Comparison of ENCODE assay signal across 24 cellular contexts in genomic region chr2:168692132-168692762, GRCh38.
DNase-seq lines count a peak whose midpoint lies in the region; ATAC-seq and TF ChIP-seq lines count a peak whose summit lies in the region.
"Had no signal": no experiment of that assay in that cellular context is flagged by ENCODE, and none has a peak within 500 bp of the region (broad histone marks: within the 10 kb centered on the region; RNA-seq: fewer than 3 reads in every experiment).

No MANE protein-coding gene starts in this region.

- intact Hi-C loops in gastrocnemius medialis (cut with DNase I; ENCODE audit: low total_unique reads), result loop anchor here (5.0 kb wide), 1 partner anchor 240 kb away; no protein-coding TSS in a partner anchor
- intact Hi-C loops in activated T-helper 1 cell treated with anti-CD3 and anti-CD28 coated beads, Interleukin-12 subunit alpha, Interleukin-12 subunit beta, Interleukin-2, Interleukin-4 antibody, amounts not matched to agents 30 ng/mL and 10 ng/mL and 1 ng/mL, durations not matched to agents 14 hours and 24 hours and 36 hours (cut with micrococcal nuclease), result loop anchor here (1.0 to 5.0 kb wide), 3 partner anchors 197 to 260 kb away; no protein-coding TSS in a partner anchor

- no peaks in the 10 kb centered on the region for H3K36me3 ChIP-seq in gastrocnemius medialis
- H3K36me3 ChIP-seq: upper lobe of left lung had no signal

- peaks cover 17% of the 10 kb centered on the region for H3K4me1 Mint-ChIP-seq in activated T-cell treated with anti-CD3 and anti-CD28 coated beads, Interleukin-2, amount 50 U/mL, for 24 hours (ENCODE audit: low read depth)
- peaks cover 10% of the 10 kb centered on the region for H3K4me1 Mint-ChIP-seq in activated T-helper 17 cell treated with anti-CD3 and anti-CD28 coated beads, Interleukin-2, amount 50 U/mL, for 72 hours
- peaks cover 18% of the 10 kb centered on the region for H3K4me1 Mint-ChIP-seq in activated T-helper 1 cell treated with anti-CD3 and anti-CD28 coated beads, Interleukin-12 subunit alpha, Interleukin-12 subunit beta, Interleukin-2, Interleukin-4 antibody, amounts not matched to agents 30 ng/mL and 10 ng/mL and 1 ng/mL, durations not matched to agents 14 hours and 24 hours and 36 hours (ENCODE audit: low read depth)

- H3K9me3 Mint-ChIP-seq in activated T-cell treated with anti-CD3 and anti-CD28 coated beads, Interleukin-2, amount 50 U/mL, for 24 hours, result no peaks in the 10 kb centered on the region
- no peaks in the 10 kb centered on the region for H3K9me3 Mint-ChIP-seq in activated T-helper 17 cell treated with anti-CD3 and anti-CD28 coated beads, Interleukin-2, amount 50 U/mL, for 72 hours
- no peaks in the 10 kb centered on the region for H3K9me3 Mint-ChIP-seq in activated T-helper 1 cell treated with anti-CD3 and anti-CD28 coated beads, Interleukin-12 subunit alpha, Interleukin-12 subunit beta, Interleukin-2, Interleukin-4 antibody, amounts not matched to agents 30 ng/mL and 10 ng/mL and 1 ng/mL, durations not matched to agents 14 hours and 24 hours and 36 hours
- H3K9me3 Mint-ChIP-seq: effector memory CD8-positive, alpha-beta T cell; H9; T-helper 1 cell treated with Interleukin-12 subunit alpha and Interleukin-12 subunit beta and Interleukin-4 antibody, amounts not matched to agents 30 μg/mL and 1 μg/mL, for 36 hours had no signal

- no peaks in the 10 kb centered on the region for H3K4me1 ChIP-seq in gastrocnemius medialis
- H3K4me1 ChIP-seq: foreskin keratinocyte, upper lobe of left lung had no signal

- in situ Hi-C loops in gastrocnemius medialis (cut with MboI; ENCODE audit: low sequenced_read_pairs in 4 of 4), result loop anchor here in 1 of 4 donors (25.0 kb wide), 1 partner anchor 355 kb away; no protein-coding TSS in a partner anchor

- DNase-seq in activated T-cell treated with anti-CD3 and anti-CD28 coated beads, Interleukin-2, amount 50 U/mL, for 24 hours, result no peak
- no peak for DNase-seq in activated T-cell treated with anti-CD3 and anti-CD28 coated beads, Interleukin-2, amount 50 U/mL, for 1 hour
- DNase-seq in gastrocnemius medialis, result no peak
- DNase-seq in activated T-helper 1 cell treated with anti-CD3 and anti-CD28 coated beads, Interleukin-12 subunit alpha, Interleukin-12 subunit beta, Interleukin-2, Interleukin-4 antibody, amounts not matched to agents 30 ng/mL and 10 ng/mL and 1 ng/mL, durations not matched to agents 14 hours and 24 hours and 36 hours (ENCODE audit: low spot score), result no peak
- DNase-seq: activated CD4-positive, alpha-beta T cell treated with anti-CD3 and anti-CD28 coated beads for 48 hours; activated gamma-delta T cell treated with Interleukin-2 at 50 U/mL for 16 hours; effector memory CD8-positive, alpha-beta T cell; foreskin keratinocyte; H9; KG1; left colon; mesendoderm; NCI-H1694; NCI-H524; nucleus accumbens; substantia nigra; upper lobe of left lung had no signal

- no peak overlapping the region for H3K4me3 Mint-ChIP-seq in activated T-cell treated with anti-CD3 and anti-CD28 coated beads, Interleukin-2, amount 50 U/mL, for 24 hours
- no peak overlapping the region for H3K4me3 Mint-ChIP-seq in activated T-helper 17 cell treated with anti-CD3 and anti-CD28 coated beads, Interleukin-2, amount 50 U/mL, for 72 hours
- H3K4me3 Mint-ChIP-seq in activated T-helper 1 cell treated with anti-CD3 and anti-CD28 coated beads, Interleukin-12 subunit alpha, Interleukin-12 subunit beta, Interleukin-2, Interleukin-4 antibody, amounts not matched to agents 30 ng/mL and 10 ng/mL and 1 ng/mL, durations not matched to agents 14 hours and 24 hours and 36 hours, result no peak overlapping the region
- H3K4me3 Mint-ChIP-seq: effector memory CD8-positive, alpha-beta T cell; H9; T-helper 1 cell treated with Interleukin-12 subunit alpha and Interleukin-12 subunit beta and Interleukin-4 antibody, amounts not matched to agents 30 μg/mL and 1 μg/mL, for 36 hours had no signal

- no peaks in the 10 kb centered on the region for H3K9me3 ChIP-seq in gastrocnemius medialis
- H3K9me3 ChIP-seq: upper lobe of left lung had no signal

- H3K4me3 ChIP-seq in gastrocnemius medialis, result no peak overlapping the region
- H3K4me3 ChIP-seq: coronary artery, skin epidermis, upper lobe of left lung had no signal

- peaks cover 57% of the 10 kb centered on the region for H3K36me3 Mint-ChIP-seq in activated T-cell treated with anti-CD3 and anti-CD28 coated beads, Interleukin-2, amount 50 U/mL, for 24 hours (ENCODE audit: low read depth)
- peaks cover 14% of the 10 kb centered on the region for H3K36me3 Mint-ChIP-seq in activated T-helper 17 cell treated with anti-CD3 and anti-CD28 coated beads, Interleukin-2, amount 50 U/mL, for 72 hours (ENCODE audit: low read depth)
- peaks cover 30% of the 10 kb centered on the region for H3K36me3 Mint-ChIP-seq in activated T-helper 1 cell treated with anti-CD3 and anti-CD28 coated beads, Interleukin-12 subunit alpha, Interleukin-12 subunit beta, Interleukin-2, Interleukin-4 antibody, amounts not matched to agents 30 ng/mL and 10 ng/mL and 1 ng/mL, durations not matched to agents 14 hours and 24 hours and 36 hours (ENCODE audit: low read depth)

- TF ChIP-seq CTCF in gastrocnemius medialis (IDR thresholded peaks at IDR 0.05 in 4 of 5, conservative IDR thresholded peaks at IDR 0.05 in 1 of 5), result no peak

- ATAC-seq in GM18868 (IDR thresholded peaks at IDR 0.05; ENCODE audit: unreplicated experiment) (peak; percentile 77), HG02885 (IDR thresholded peaks at IDR 0.05; ENCODE audit: poor library complexity, unreplicated experiment) (peak; percentile 75), gastrocnemius medialis (no peak), GM21737 (IDR thresholded peaks at IDR 0.05; ENCODE audit: unreplicated experiment) (no peak)
- peak; percentile 88 for ATAC-seq in activated T-helper 17 cell treated with anti-CD3 and anti-CD28 coated beads, Interleukin-2, amount 50 U/mL, for 72 hours (replicated peaks)
- ATAC-seq: effector memory CD8-positive, alpha-beta T cell; foreskin keratinocyte; left colon had no signal

- no peak overlapping the region for H3K27ac ChIP-seq in gastrocnemius medialis
- H3K27ac ChIP-seq: coronary artery, foreskin keratinocyte, skin epidermis, upper lobe of left lung had no signal

- no peaks in the 10 kb centered on the region for H3K27me3 Mint-ChIP-seq in activated T-cell treated with anti-CD3 and anti-CD28 coated beads, Interleukin-2, amount 50 U/mL, for 24 hours
- H3K27me3 Mint-ChIP-seq in activated T-helper 17 cell treated with anti-CD3 and anti-CD28 coated beads, Interleukin-2, amount 50 U/mL, for 72 hours, result no peaks in the 10 kb centered on the region
- no peaks in the 10 kb centered on the region for H3K27me3 Mint-ChIP-seq in activated T-helper 1 cell treated with anti-CD3 and anti-CD28 coated beads, Interleukin-12 subunit alpha, Interleukin-12 subunit beta, Interleukin-2, Interleukin-4 antibody, amounts not matched to agents 30 ng/mL and 10 ng/mL and 1 ng/mL, durations not matched to agents 14 hours and 24 hours and 36 hours (ENCODE audit: insufficient read depth)
- H3K27me3 Mint-ChIP-seq: effector memory CD8-positive, alpha-beta T cell had no signal

- peak overlapping the region; percentile 15 for H3K27ac Mint-ChIP-seq in activated T-cell treated with anti-CD3 and anti-CD28 coated beads, Interleukin-2, amount 50 U/mL, for 24 hours
- H3K27ac Mint-ChIP-seq in activated T-helper 17 cell treated with anti-CD3 and anti-CD28 coated beads, Interleukin-2, amount 50 U/mL, for 72 hours, result no peak overlapping the region
- H3K27ac Mint-ChIP-seq in activated T-helper 1 cell treated with anti-CD3 and anti-CD28 coated beads, Interleukin-12 subunit alpha, Interleukin-12 subunit beta, Interleukin-2, Interleukin-4 antibody, amounts not matched to agents 30 ng/mL and 10 ng/mL and 1 ng/mL, durations not matched to agents 14 hours and 24 hours and 36 hours, result no peak overlapping the region
- H3K27ac Mint-ChIP-seq: effector memory CD8-positive, alpha-beta T cell; H9; T-helper 1 cell treated with Interleukin-12 subunit alpha and Interleukin-12 subunit beta and Interleukin-4 antibody, amounts not matched to agents 30 μg/mL and 1 μg/mL, for 36 hours had no signal

- H3K27me3 ChIP-seq in gastrocnemius medialis, result no peaks in the 10 kb centered on the region
- H3K27me3 ChIP-seq: foreskin keratinocyte, upper lobe of left lung had no signal

- TF ChIP-seq POLR2A in gastrocnemius medialis (IDR thresholded peaks at IDR 0.05), result no peak

Comparison
In these comparisons a context has a peak if more than half of its experiments do, and no peak if none do; other contexts are left out.
1. ATAC-seq: peak in GM18868 (single experiment), HG02885 (single experiment) and activated T-helper 17 cell treated with anti-CD3 and anti-CD28 coated beads, Interleukin-2, amount 50 U/mL, for 72 hours (single experiment); none in gastrocnemius medialis (0 of 2) and GM21737 (single experiment).